In genomic region chr5:158958048-158958994, GRCh38 we compare ENCODE assay signal across 10 cellular contexts.
DNase-seq lines count a peak whose midpoint lies in the region; ATAC-seq and TF ChIP-seq lines count a peak whose summit lies in the region.
"Had no signal": no experiment of that assay in that cellular context is flagged by ENCODE, and none has a peak within 500 bp of the region (broad histone marks: within the 10 kb centered on the region; RNA-seq: fewer than 3 reads in every experiment).

No MANE protein-coding gene starts in this region.

- no peak for TF ChIP-seq EP300 in transverse colon (IDR thresholded peaks at IDR 0.05; ENCODE audit: low read depth)

- H3K9me3 ChIP-seq in esophagus squamous epithelium (no peaks in the 10 kb centered on the region), tibial artery (no peaks in the 10 kb centered on the region), transverse colon (no peaks in the 10 kb centered on the region)

- ATAC-seq in left ventricle myocardium superior (peak; percentile 37), HG03097 (IDR thresholded peaks at IDR 0.05; ENCODE audit: low FRiP score, unreplicated experiment) (peak; percentile 32)

- in situ Hi-C loops in transverse colon (cut with MboI; ENCODE audit: low pct_ligation_motif_present in 1 of 4, low pct_unique_long_range_greater_than_20kb in 1 of 4, low sequenced_read_pairs in 3 of 4): no loop called here

- H3K4me3 ChIP-seq in esophagus squamous epithelium (peak overlapping the region in 1 of 4 donors; percentile 5), tibial artery (no peak overlapping the region), transverse colon (no peak overlapping the region)
- H3K4me3 ChIP-seq: PC-9 had no signal

- WGBS in esophagus squamous epithelium, 2 donors: 50 to 63% methylated on average over 14 to 15 of the region's 15 CpGs
- 53% methylated on average over 11 to 15 of the region's 15 CpGs for WGBS in transverse colon (ENCODE audit: low coverage in 1 of 2), 2 donors

- H3K27ac ChIP-seq in esophagus squamous epithelium (peak overlapping the region in 3 of 4 donors; percentile 25 to 60 (median 27)), tibial artery (peak overlapping the region; percentile 39 to 46), transverse colon (no peak overlapping the region)
- H3K27ac ChIP-seq: PC-9 had no signal

- intact Hi-C loops in left ventricle myocardium superior (cut with micrococcal nuclease): no loop called here
- intact Hi-C loops in cardiac septum (cut with DNase I): no loop called here
- intact Hi-C loops in esophagus squamous epithelium (cut with DNase I): no loop called here
- intact Hi-C loops in tibial artery (cut with DNase I; ENCODE audit: low total_unique reads): no loop called here
- intact Hi-C loops in transverse colon (cut with DNase I; ENCODE audit: low total_unique reads): no loop called here

- TF ChIP-seq POLR2A in esophagus squamous epithelium (IDR thresholded peaks at IDR 0.05) (no peak), transverse colon (IDR thresholded peaks at IDR 0.05) (no peak)

- peaks cover 0 to 7% (median 5%) of the 10 kb centered on the region in 3 donors for H3K4me1 ChIP-seq in esophagus squamous epithelium
- peaks cover 0 to 60% (median 23%) of the 10 kb centered on the region in 4 donors for H3K4me1 ChIP-seq in tibial artery
- H3K4me1 ChIP-seq in transverse colon: peaks cover 0 to 2% (median 0%) of the 10 kb centered on the region in 4 donors

- H3K27me3 ChIP-seq in esophagus squamous epithelium (no peaks in the 10 kb centered on the region), tibial artery (no peaks in the 10 kb centered on the region), transverse colon (no peaks in the 10 kb centered on the region)

- DNase-seq in left ventricle myocardium superior (no peak), cardiac septum (ENCODE audit: low spot score) (no peak), esophagus squamous epithelium (lab: John Stamatoyannopoulos, UW) (no peak), tibial artery (no peak), transverse colon (no peak), inferior parietal cortex (ENCODE audit: extremely low spot score) (no peak), foreskin melanocyte (no peak)
- DNase-seq: activated effector memory CD4-positive, alpha-beta T cell treated with anti-CD3 and anti-CD28 coated beads, Interleukin-2, amount 50 U/mL, for 16 hours; PC-9 had no signal

- H3K36me3 ChIP-seq in esophagus squamous epithelium: no peaks in the 10 kb centered on the region
- no peaks in the 10 kb centered on the region for H3K36me3 ChIP-seq in tibial artery
- no peaks in the 10 kb centered on the region for H3K36me3 ChIP-seq in transverse colon

- TF ChIP-seq CTCF in esophagus squamous epithelium (IDR thresholded peaks at IDR 0.05) (no peak), tibial artery (IDR thresholded peaks at IDR 0.05) (no peak), transverse colon (IDR thresholded peaks at IDR 0.05) (no peak)

Comparison
In these comparisons a context has a peak if more than half of its experiments do, and no peak if none do; other contexts are left out.
1. H3K27ac ChIP-seq: peak in esophagus squamous epithelium (3 of 4) and tibial artery (2 of 2); none in transverse colon (0 of 4).